In the genomic region with DNA sequence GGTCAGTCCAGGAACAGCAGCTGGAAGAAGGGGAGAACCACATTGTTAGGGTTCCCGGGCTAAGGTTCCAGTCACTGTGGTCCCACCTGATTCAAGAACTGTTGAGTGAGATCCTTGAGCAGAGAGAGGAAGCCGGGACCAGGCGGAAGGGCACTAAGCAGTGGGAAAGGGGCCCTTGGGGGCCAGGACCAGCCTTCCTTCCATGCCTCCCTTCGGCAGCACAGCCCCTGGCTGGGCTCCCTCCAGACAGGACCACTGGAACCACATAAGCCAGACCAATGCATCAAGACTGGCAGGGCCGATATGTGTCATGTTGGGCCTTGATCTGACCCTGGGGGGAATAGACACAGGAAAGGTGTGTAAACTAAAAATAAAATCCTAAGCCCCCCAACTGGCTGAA, we compare ENCODE assay signal across 9 cellular contexts.
"Had no signal": no experiment of that assay in that cellular context is flagged by ENCODE, and none has a peak within 500 bp of the region (broad histone marks: within the 10 kb centered on the region; RNA-seq: fewer than 3 reads in every experiment).

No MANE protein-coding gene starts in this region.

- H3K4me2 ChIP-seq: GM23338 had no signal

- H3K9me3 ChIP-seq: HAP-1 had no signal

- H2AFZ ChIP-seq: GM23248, GM23338 had no signal

- H3K9ac ChIP-seq: GM23248 had no signal

- H3K4me3 Mint-ChIP-seq: GM23338, H9, HFFc6 had no signal

- H3K4me1 ChIP-seq: HAP-1 had no signal

- H3K27ac ChIP-seq: GM23248 had no signal

- H3K27ac Mint-ChIP-seq: GM23338, H9, HFFc6 had no signal

- DNase-seq: GM23248, GOT3, H7, H9, HCEC 1CT, HFFc6 had no signal

- H3K4me3 ChIP-seq: GM23248, GM23338, HAP-1 had no signal

- H3K36me3 ChIP-seq: HAP-1 had no signal

- ATAC-seq: GM23338, HCT116 had no signal

- H3K9me3 Mint-ChIP-seq: GM23338, H9, HFFc6 had no signal
